In the genomic region with DNA sequence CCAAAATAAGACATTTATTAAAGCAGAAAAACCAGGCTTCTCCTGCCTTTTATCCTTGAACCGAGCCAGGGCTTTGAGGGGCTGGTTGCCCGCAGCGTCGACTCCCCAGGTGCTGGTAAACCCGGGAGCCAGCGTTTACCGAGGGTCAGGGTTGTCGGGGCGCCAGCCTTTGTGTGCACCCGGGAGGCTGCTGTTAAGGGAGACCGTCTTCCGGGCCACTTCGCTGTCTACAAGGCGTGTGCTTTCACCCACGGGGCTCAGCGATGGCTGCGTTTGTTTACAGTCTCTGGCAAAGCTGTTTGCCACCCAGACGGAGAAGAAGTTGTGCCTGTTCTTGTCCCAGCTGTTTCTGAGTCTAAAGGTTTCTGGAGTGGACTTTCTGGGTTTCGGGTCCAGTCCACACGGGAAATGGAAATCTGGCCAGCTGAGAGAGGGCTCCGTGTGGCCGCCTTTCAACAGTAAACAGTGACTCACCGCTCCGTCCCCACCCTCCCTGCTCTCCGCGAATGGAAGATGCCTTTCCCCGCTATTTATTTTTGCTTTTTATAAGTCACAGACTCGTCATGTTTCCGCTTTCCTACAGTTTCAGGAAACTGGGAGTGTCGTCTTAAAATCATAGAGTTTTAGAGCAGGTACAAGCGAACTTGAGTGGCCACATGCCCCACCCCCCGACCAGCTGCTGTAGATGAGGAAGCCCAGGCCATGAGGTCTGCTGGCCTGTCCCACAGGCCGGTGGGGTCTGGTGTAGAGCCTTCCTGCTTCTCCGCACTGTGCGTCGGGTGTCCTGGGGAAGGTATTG, we compare ENCODE assay signal across 8 cellular contexts. TPM values are rescaled to one million over a fixed set of nuclear protein-coding genes. Genes with fewer than 3 reads are reported as not detected.
DNase-seq lines count a peak whose midpoint lies in the region; ATAC-seq and TF ChIP-seq lines count a peak whose summit lies in the region.

No MANE protein-coding gene starts in this region.

- H3K36me3 ChIP-seq in HUES64 (ENCODE audit: insufficient read depth, low read length), result no peaks in the 10 kb centered on the region
- H3K36me3 ChIP-seq in liver (ENCODE audit: control insufficient read depth in 4 of 4, insufficient read depth in 3 of 4, low read depth in 1 of 4, low read length in 3 of 4), result no peaks in the 10 kb centered on the region

- H3K9me3 ChIP-seq in HUES64 (ENCODE audit: insufficient read depth, low read depth, low read length), result no peaks in the 10 kb centered on the region
- H3K9me3 ChIP-seq in liver (ENCODE audit: control insufficient read depth in 4 of 4, low read length in 3 of 4), result no peaks in the 10 kb centered on the region

- peak; percentile 69 for DNase-seq in Ammon's horn (ENCODE audit: low spot score)
- DNase-seq in WTC11 (ENCODE audit: low spot score), result no peak
- no peak for DNase-seq in chondrocyte (ENCODE audit: low spot score)
- DNase-seq in stimulated activated CD4-positive, alpha-beta T cell treated with anti-CD3 and anti-CD28 coated beads, Interleukin-4, amount 100 ng/mL, for 24 hours, result peak; percentile 64
- DNase-seq in COLO829 (ENCODE audit: low spot score), result no peak
- no peak for DNase-seq in NCI-H2107 (lab: John Stamatoyannopoulos, UW)

- H3K9me3 Mint-ChIP-seq in WTC11 (no peaks in the 10 kb centered on the region), chondrocyte (ENCODE audit: low read depth) (no peaks in the 10 kb centered on the region)

- no peaks in the 10 kb centered on the region for H3K36me3 Mint-ChIP-seq in WTC11
- no peaks in the 10 kb centered on the region for H3K36me3 Mint-ChIP-seq in chondrocyte (ENCODE audit: low read depth)

- H3K27me3 Mint-ChIP-seq in WTC11 (ENCODE audit: low read depth) (no peaks in the 10 kb centered on the region), chondrocyte (ENCODE audit: low read depth) (no peaks in the 10 kb centered on the region)

- H3K27me3 ChIP-seq in HUES64 (ENCODE audit: insufficient read depth, low read length) (no peaks in the 10 kb centered on the region; the same call in 1 of the 2 replicates), liver (ENCODE audit: control insufficient read depth in 4 of 4, insufficient read depth in 4 of 4, low read length in 3 of 4) (no peaks in the 10 kb centered on the region)

- POLR2A ChIA-PET in WTC11 (lab: Charles Lee), result interaction anchor here (0.9 kb wide), 1 partner anchor 25 kb away, joined by 3 read pairs; no protein-coding TSS in a partner anchor

- WGBS in HUES64, result 46% methylated on average over 36 of the region's 36 CpGs
- WGBS in liver, result 19% methylated on average over 36 of the region's 36 CpGs

- ATAC-seq in WTC11, result no peak

- peak overlapping the region; percentile 89 for H3K27ac Mint-ChIP-seq in WTC11
- H3K27ac Mint-ChIP-seq in chondrocyte (ENCODE audit: unreplicated experiment), result peak overlapping the region; percentile 98

- H3K4me1 Mint-ChIP-seq in WTC11 (peaks cover 31% of the 10 kb centered on the region), chondrocyte (ENCODE audit: low read depth) (peaks cover 44% of the 10 kb centered on the region)

- H3K4me3 Mint-ChIP-seq in WTC11 (peak overlapping the region; percentile 77), chondrocyte (ENCODE audit: unreplicated experiment) (peak overlapping the region; percentile 77)

- H3K27ac ChIP-seq in HUES64 (ENCODE audit: low read depth, low read length), result 0 out of 2 replicates have a peak overlapping the region, but pooled peaks have one; percentile 12
- H3K27ac ChIP-seq in liver (ENCODE audit: low read depth in 1 of 2, low read length in 2 of 2), result peak overlapping the region; percentile 92 to 96

- TF ChIP-seq RAD21 in liver (IDR thresholded peaks at IDR 0.05), result peak in 1 of 2 donors; percentile 14

- H3K4me1 ChIP-seq in HUES64 (ENCODE audit: insufficient read depth, low read length), result peaks cover 39% of the 10 kb centered on the region
- H3K4me1 ChIP-seq in liver (ENCODE audit: control insufficient read depth in 4 of 4, insufficient read depth in 4 of 4, low read length in 3 of 4), result peaks cover 8 to 37% (median 26%) of the 10 kb centered on the region in 4 donors

- no peak overlapping the region; the same call in 1 of the 2 replicates for H3K4me3 ChIP-seq in HUES64 (ENCODE audit: low read length)
- H3K4me3 ChIP-seq in liver (ENCODE audit: low read depth in 1 of 3, low read length in 3 of 3), result peak overlapping the region; percentile 43 to 92 (median 72)

- H3K9ac ChIP-seq in HUES64 (ENCODE audit: low read depth, low read length) (peak overlapping the region; percentile 59), liver (ENCODE audit: low read depth in 1 of 2, low read length in 2 of 2) (peak overlapping the region; percentile 80 to 90)

- CTCF ChIA-PET in WTC11 (lab: Charles Lee), result no interaction called here

- TF ChIP-seq CTCF in WTC11 (IDR thresholded peaks at IDR 0.05) (no peak), chondrocyte (IDR thresholded peaks at IDR 0.05) (no peak), liver (IDR thresholded peaks at IDR 0.05; ENCODE audit: low read depth, low read length, missing input control) (no peak)

TF ChIP-seq in WTC11, 78 proteins besides CTCF, POLR2A, EP300 and RAD21:
- TF ChIP-seq FOXP1 (CRISPR knock-in tag; IDR thresholded peaks at IDR 0.05; ENCODE audit: borderline replicate concordance), result no peak
- 0 out of 2 replicates have a peak, but pooled peaks have one; percentile 31 for TF ChIP-seq GABPB1 (CRISPR knock-in tag; IDR thresholded peaks at IDR 0.05)
- TF ChIP-seq, protein P1, sequence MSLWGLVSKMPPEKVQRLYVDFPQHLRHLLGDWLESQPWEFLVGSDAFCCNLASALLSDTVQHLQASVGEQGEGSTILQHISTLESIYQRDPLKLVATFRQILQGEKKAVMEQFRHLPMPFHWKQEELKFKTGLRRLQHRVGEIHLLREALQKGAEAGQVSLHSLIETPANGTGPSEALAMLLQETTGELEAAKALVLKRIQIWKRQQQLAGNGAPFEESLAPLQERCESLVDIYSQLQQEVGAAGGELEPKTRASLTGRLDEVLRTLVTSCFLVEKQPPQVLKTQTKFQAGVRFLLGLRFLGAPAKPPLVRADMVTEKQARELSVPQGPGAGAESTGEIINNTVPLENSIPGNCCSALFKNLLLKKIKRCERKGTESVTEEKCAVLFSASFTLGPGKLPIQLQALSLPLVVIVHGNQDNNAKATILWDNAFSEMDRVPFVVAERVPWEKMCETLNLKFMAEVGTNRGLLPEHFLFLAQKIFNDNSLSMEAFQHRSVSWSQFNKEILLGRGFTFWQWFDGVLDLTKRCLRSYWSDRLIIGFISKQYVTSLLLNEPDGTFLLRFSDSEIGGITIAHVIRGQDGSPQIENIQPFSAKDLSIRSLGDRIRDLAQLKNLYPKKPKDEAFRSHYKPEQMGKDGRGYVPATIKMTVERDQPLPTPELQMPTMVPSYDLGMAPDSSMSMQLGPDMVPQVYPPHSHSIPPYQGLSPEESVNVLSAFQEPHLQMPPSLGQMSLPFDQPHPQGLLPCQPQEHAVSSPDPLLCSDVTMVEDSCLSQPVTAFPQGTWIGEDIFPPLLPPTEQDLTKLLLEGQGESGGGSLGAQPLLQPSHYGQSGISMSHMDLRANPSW (CRISPR knock-in tag; conservative IDR thresholded peaks at IDR 0.05; ENCODE audit: low read depth), result no peak

TF ChIP-seq in liver, 16 proteins besides CTCF, POLR2A, EP300 and RAD21 (continues in another document):
- TF ChIP-seq FOXA2 (IDR thresholded peaks at IDR 0.05), result peak; percentile 62
- TF ChIP-seq EGR1 (IDR thresholded peaks at IDR 0.05; ENCODE audit: low read depth in 2 of 2), result peak in 1 of 2 donors; percentile 15
- TF ChIP-seq FOXA1 (IDR thresholded peaks at IDR 0.05), result peak; percentile 74
- TF ChIP-seq, protein P2, sequence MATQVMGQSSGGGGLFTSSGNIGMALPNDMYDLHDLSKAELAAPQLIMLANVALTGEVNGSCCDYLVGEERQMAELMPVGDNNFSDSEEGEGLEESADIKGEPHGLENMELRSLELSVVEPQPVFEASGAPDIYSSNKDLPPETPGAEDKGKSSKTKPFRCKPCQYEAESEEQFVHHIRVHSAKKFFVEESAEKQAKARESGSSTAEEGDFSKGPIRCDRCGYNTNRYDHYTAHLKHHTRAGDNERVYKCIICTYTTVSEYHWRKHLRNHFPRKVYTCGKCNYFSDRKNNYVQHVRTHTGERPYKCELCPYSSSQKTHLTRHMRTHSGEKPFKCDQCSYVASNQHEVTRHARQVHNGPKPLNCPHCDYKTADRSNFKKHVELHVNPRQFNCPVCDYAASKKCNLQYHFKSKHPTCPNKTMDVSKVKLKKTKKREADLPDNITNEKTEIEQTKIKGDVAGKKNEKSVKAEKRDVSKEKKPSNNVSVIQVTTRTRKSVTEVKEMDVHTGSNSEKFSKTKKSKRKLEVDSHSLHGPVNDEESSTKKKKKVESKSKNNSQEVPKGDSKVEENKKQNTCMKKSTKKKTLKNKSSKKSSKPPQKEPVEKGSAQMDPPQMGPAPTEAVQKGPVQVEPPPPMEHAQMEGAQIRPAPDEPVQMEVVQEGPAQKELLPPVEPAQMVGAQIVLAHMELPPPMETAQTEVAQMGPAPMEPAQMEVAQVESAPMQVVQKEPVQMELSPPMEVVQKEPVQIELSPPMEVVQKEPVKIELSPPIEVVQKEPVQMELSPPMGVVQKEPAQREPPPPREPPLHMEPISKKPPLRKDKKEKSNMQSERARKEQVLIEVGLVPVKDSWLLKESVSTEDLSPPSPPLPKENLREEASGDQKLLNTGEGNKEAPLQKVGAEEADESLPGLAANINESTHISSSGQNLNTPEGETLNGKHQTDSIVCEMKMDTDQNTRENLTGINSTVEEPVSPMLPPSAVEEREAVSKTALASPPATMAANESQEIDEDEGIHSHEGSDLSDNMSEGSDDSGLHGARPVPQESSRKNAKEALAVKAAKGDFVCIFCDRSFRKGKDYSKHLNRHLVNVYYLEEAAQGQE (IDR thresholded peaks at IDR 0.05), result peak; percentile 55
- peak; percentile 90 for TF ChIP-seq HNF4G (IDR thresholded peaks at IDR 0.05)
- peak; percentile 85 for TF ChIP-seq YY1 (IDR thresholded peaks at IDR 0.05)

RNA-seq across cellular contexts. Expression of gene MAFK, which starts 2.2 kb away (rescaled TPM):
- 5.4 TPM for polyA plus RNA-seq in HUES64 (2013, experiment 1 of 2)
- 5.5 TPM for polyA plus RNA-seq in HUES64 (2013, experiment 2 of 2)
- 15.7 to 21.7 TPM (median 18.7 TPM) in 3 replicates for total RNA-seq in WTC11 (2021)
- total RNA-seq in chondrocyte, result 21.4 to 36.1 TPM (median 35.9 TPM) in 3 replicates
- 1 to 10 TPM; 4.4 to 8.3 TPM for total RNA-seq in liver
- 1 to 10 TPM; 1.3 to 9.3 TPM for polyA plus RNA-seq in liver

RNA-seq across cellular contexts. Expression of gene TMEM184A, which starts 23.4 kb away (rescaled TPM):
- polyA plus RNA-seq in HUES64 (2013, experiment 1 of 2), result 0.85 TPM
- 0.89 TPM for polyA plus RNA-seq in HUES64 (2013, experiment 2 of 2)
- total RNA-seq in WTC11 (2021) (1.3 to 1.4 TPM (median 1.3 TPM) in 3 replicates), chondrocyte (0.07 to 0.22 TPM (median 0.15 TPM) in 3 replicates), liver (10 to 100 TPM in 1 of 2 donors, 1 to 10 TPM in 1; 1.6 to 11.7 TPM)
- polyA plus RNA-seq in liver, result 10 to 100 TPM; 11.1 to 12.6 TPM

RNA-seq across cellular contexts. Expression of gene INTS1, which starts 28.5 kb away (rescaled TPM):
- 52.0 TPM for polyA plus RNA-seq in HUES64 (2013, experiment 1 of 2)
- 50.7 TPM for polyA plus RNA-seq in HUES64 (2013, experiment 2 of 2)
- total RNA-seq in WTC11 (2021) (143 to 161 TPM (median 150 TPM) in 3 replicates), chondrocyte (74.8 to 94.4 TPM (median 80.4 TPM) in 3 replicates), liver (10 to 100 TPM; 26.8 to 34.6 TPM)
- polyA plus RNA-seq in liver, result 10 to 100 TPM; 14.6 to 37.9 TPM

RNA-seq across cellular contexts. Expression of gene PSMG3, which starts 37.2 kb away (rescaled TPM):
- 39.5 TPM for polyA plus RNA-seq in HUES64 (2013, experiment 1 of 2)
- 35.7 TPM for polyA plus RNA-seq in HUES64 (2013, experiment 2 of 2)
- 33.3 to 50.7 TPM (median 45.9 TPM) in 3 replicates for total RNA-seq in WTC11 (2021)
- total RNA-seq in chondrocyte, result 29.9 to 31.9 TPM (median 31.7 TPM) in 3 replicates
- 10 to 100 TPM; 10.1 to 10.3 TPM for total RNA-seq in liver
- polyA plus RNA-seq in liver, result 10 to 100 TPM; 21.2 to 22.4 TPM

Comparison
In these comparisons a context has a peak if more than half of its experiments do, and no peak if none do; other contexts are left out.
1. DNase-seq: peak in Ammon's horn (single experiment) and stimulated activated CD4-positive, alpha-beta T cell treated with anti-CD3 and anti-CD28 coated beads, Interleukin-4, amount 100 ng/mL, for 24 hours (single experiment); none in WTC11 (single experiment), chondrocyte (single experiment), COLO829 (single experiment) and NCI-H2107 (single experiment).